Comparison of ENCODE assay signal across 8 cellular contexts in genomic region chr4:26719954-26720552, GRCh38.
DNase-seq lines count a peak whose midpoint lies in the region; ATAC-seq, FAIRE-seq and TF ChIP-seq lines count a peak whose summit lies in the region.

No MANE protein-coding gene starts in this region.

- H3F3A ChIP-seq in SU-DHL-6 (ENCODE audit: insufficient read depth) = no peaks in the 10 kb centered on the region

- H3K79me2 ChIP-seq in HCT116 (ENCODE audit: insufficient read depth, low read length) (no peaks in the 10 kb centered on the region), SU-DHL-6 (ENCODE audit: insufficient read depth, low read length) (no peaks in the 10 kb centered on the region)

- H3K9me3 ChIP-seq in HCT116 (ENCODE audit: control insufficient read depth in 1 of 2, insufficient read depth in 1 of 2, low read depth in 1 of 2, low read length in 2 of 2) (no peaks in the 10 kb centered on the region), SU-DHL-6 (ENCODE audit: insufficient read depth, low read length) (no peaks in the 10 kb centered on the region)
- H3K9me3 ChIP-seq in CD8-positive, alpha-beta memory T cell (ENCODE audit: low read length) = no peaks in the 10 kb centered on the region

- no peak overlapping the region for H2AFZ ChIP-seq in HCT116 (ENCODE audit: low read depth, low read length, poor library complexity, severe bottlenecking)
- H2AFZ ChIP-seq in SU-DHL-6 (ENCODE audit: low read depth, low read length, severe bottlenecking) = no peak overlapping the region

- BruUV-seq in HCT116 (replicated peaks; lab: Mats Ljungman, UMichigan) = no TSS peak

- no peak overlapping the region for H3K4me3 ChIP-seq in HCT116 (replicated peaks in 1 of 2; ENCODE audit: low read depth in 1 of 2, low read length in 2 of 2)
- H3K4me3 ChIP-seq in SU-DHL-6 (ENCODE audit: insufficient read depth, low read length, poor library complexity, severe bottlenecking) = no peak overlapping the region
- H3K4me3 ChIP-seq in CD8-positive, alpha-beta memory T cell (ENCODE audit: low read length) = no peak overlapping the region

- H3K36me3 ChIP-seq in HCT116 (ENCODE audit: control insufficient read depth in 1 of 2, insufficient read depth in 2 of 2, low read length in 2 of 2) = no peaks in the 10 kb centered on the region; a peak in 1 of 4 replicates
- no peaks in the 10 kb centered on the region for H3K36me3 ChIP-seq in SU-DHL-6 (ENCODE audit: low read length)
- H3K36me3 ChIP-seq in CD8-positive, alpha-beta memory T cell (ENCODE audit: insufficient read depth, low read length) = no peaks in the 10 kb centered on the region

- H3K9ac ChIP-seq in HCT116 (ENCODE audit: low read length) (no peak overlapping the region), SU-DHL-6 (ENCODE audit: low read length) (no peak overlapping the region)

- H4K20me1 ChIP-seq in HCT116 (ENCODE audit: insufficient read depth) (no peaks in the 10 kb centered on the region), SU-DHL-6 (ENCODE audit: low read depth, low read length) (no peaks in the 10 kb centered on the region)

- TF ChIP-seq CTCF in AG09319 (IDR thresholded peaks at IDR 0.05; ENCODE audit: low read depth, low read length) = peak; percentile 75
- TF ChIP-seq CTCF in HCT116 (IDR thresholded peaks at IDR 0.05 in 2 of 3, conservative IDR thresholded peaks at IDR 0.05 in 1 of 3; ENCODE audit: borderline replicate concordance in 1 of 3, insufficient read depth in 1 of 3, low read depth in 2 of 3, low read length in 2 of 3) = peak; percentile 47 to 86 (median 76); a peak in 5 of 6 replicates
- peak; percentile 67 for TF ChIP-seq CTCF in SU-DHL-6 (IDR thresholded peaks at IDR 0.05; ENCODE audit: insufficient read depth, low read length, poor library complexity, severe bottlenecking)

- no peak overlapping the region for H3K27ac Mint-ChIP-seq in CD8-positive, alpha-beta memory T cell

- CTCF ChIA-PET in HCT116 (lab: Charles Lee) = interaction anchor here (0.9 to 2.6 kb wide), 3 partner anchors 131 to 390 kb away, joined by 3 to 10 read pairs (median 4); no protein-coding TSS in a partner anchor
- CTCF ChIA-PET in CD8-positive, alpha-beta memory T cell (lab: Charles Lee) = no interaction called here

- H3K4me3 Mint-ChIP-seq in CD8-positive, alpha-beta memory T cell = no peak overlapping the region

- H3K4me1 ChIP-seq in HCT116 (ENCODE audit: control insufficient read depth in 1 of 2, insufficient read depth in 2 of 2, low read length in 2 of 2) = peaks cover 0 to 10% of the 10 kb centered on the region in 2 experiments; a peak in 2 of 4 replicates
- peaks cover 16% of the 10 kb centered on the region for H3K4me1 ChIP-seq in CD8-positive, alpha-beta memory T cell (ENCODE audit: insufficient read depth, low read length)

- H3K9me3 Mint-ChIP-seq in CD8-positive, alpha-beta memory T cell = no peaks in the 10 kb centered on the region

- peaks cover 23 to 24% (median 23%) of the 10 kb centered on the region in 3 donors for H3K4me1 Mint-ChIP-seq in CD8-positive, alpha-beta memory T cell

- peak; percentile 89 for TF ChIP-seq RAD21 in HCT116 (IDR thresholded peaks at IDR 0.05; ENCODE audit: low read depth)

- DNase-seq in AG09319 (ENCODE audit: extremely low read depth, low read depth) = no peak
- peak; percentile 8 for DNase-seq in HCT116 (ENCODE audit: low read depth, low spot score)
- DNase-seq in anterior cingulate cortex (lab: John Stamatoyannopoulos, UW) = no peak
- no peak for DNase-seq in amygdala (lab: John Stamatoyannopoulos, UW)
- no peak for DNase-seq in cerebellum (ENCODE audit: low spot score)
- DNase-seq in CD8-positive, alpha-beta memory T cell = no peak

- H3K27me3 ChIP-seq in HCT116 (ENCODE audit: insufficient read depth, low read length) (no peaks in the 10 kb centered on the region), SU-DHL-6 (ENCODE audit: low read length) (no peaks in the 10 kb centered on the region)
- no peaks in the 10 kb centered on the region for H3K27me3 ChIP-seq in CD8-positive, alpha-beta memory T cell (ENCODE audit: insufficient read depth, low read length, poor library complexity, severe bottlenecking)

- POLR2A ChIA-PET in HCT116 (lab: Charles Lee) = no interaction called here
- POLR2A ChIA-PET in CD8-positive, alpha-beta memory T cell (lab: Charles Lee) = no interaction called here

- RAD21 ChIA-PET in HCT116 (lab: Charles Lee; ENCODE audit: low non-redundant PET in 1 of 2, low total read pairs in 2 of 2, uncharacterized antibody in 2 of 2, unreplicated experiment in 2 of 2) = interaction anchor here in 1 of 2 experiments (0.6 kb wide), 1 partner anchor 302 kb away, joined by 3 read pairs; no protein-coding TSS in a partner anchor

- H3K9me2 ChIP-seq in HCT116 (ENCODE audit: insufficient read depth) = no peaks in the 10 kb centered on the region
- H3K9me2 ChIP-seq in SU-DHL-6 (replicated peaks; ENCODE audit: insufficient read depth, low read length) = no peaks in the 10 kb centered on the region

- no peaks in the 10 kb centered on the region for H3K27me3 Mint-ChIP-seq in CD8-positive, alpha-beta memory T cell

- peak; percentile 96 for FAIRE-seq in islet of Langerhans (lab: Jason Lieb, UNC)

- H3K4me2 ChIP-seq in HCT116 (ENCODE audit: low read length) (no peak overlapping the region), SU-DHL-6 (ENCODE audit: low read depth, low read length, poor library complexity, severe bottlenecking) (no peak overlapping the region)

- ATAC-seq in HCT116 = no peak

- intact Hi-C loops in HCT116 (cut with micrococcal nuclease) = loop anchor here (2.0 to 5.0 kb wide), 4 partner anchors 261 to 658 kb away; no protein-coding TSS in a partner anchor

- H3K36me3 Mint-ChIP-seq in CD8-positive, alpha-beta memory T cell = peaks cover 0 to 11% (median 4%) of the 10 kb centered on the region in 3 donors

- TF ChIP-seq POLR2A in HCT116 (IDR thresholded peaks at IDR 0.05; ENCODE audit: borderline replicate concordance, extremely low read depth, insufficient read depth, insufficient read length) = no peak

- no peak overlapping the region for H3K27ac ChIP-seq in HCT116 (ENCODE audit: low read depth, low read length)
- no peak overlapping the region for H3K27ac ChIP-seq in SU-DHL-6 (ENCODE audit: low read depth, low read length)
- H3K27ac ChIP-seq in CD8-positive, alpha-beta memory T cell (ENCODE audit: low read depth, low read length) = no peak overlapping the region

TF ChIP-seq in HCT116, 20 proteins besides CTCF, POLR2A, EP300 and RAD21 (continues in another document):
- TF ChIP-seq CEBPB (IDR thresholded peaks at IDR 0.05; ENCODE audit: low read depth) (no peak), EZH2 (IDR thresholded peaks at IDR 0.05) (no peak), JUND (IDR thresholded peaks at IDR 0.05) (no peak), EZH2phosphoT487 (IDR thresholded peaks at IDR 0.05; ENCODE audit: borderline replicate concordance) (no peak), ZNF274 (IDR thresholded peaks at IDR 0.05; ENCODE audit: low read depth, low read length) (no peak), ZBTB33 (IDR thresholded peaks at IDR 0.05; ENCODE audit: extremely low read depth, insufficient replicate concordance, low read length) (no peak), SRF (IDR thresholded peaks at IDR 0.05; ENCODE audit: low read depth) (no peak), CBX3 (IDR thresholded peaks at IDR 0.05; ENCODE audit: low read depth) (no peak), EGR1 (IDR thresholded peaks at IDR 0.05; ENCODE audit: low read depth) (no peak), SP1 (IDR thresholded peaks at IDR 0.05; ENCODE audit: low read depth) (no peak), ELF1 (IDR thresholded peaks at IDR 0.05; ENCODE audit: borderline replicate concordance, low read depth) (no peak), ATF3 (IDR thresholded peaks at IDR 0.05) (no peak), SIN3A (IDR thresholded peaks at IDR 0.05; ENCODE audit: low read depth) (no peak), ZFX (IDR thresholded peaks at IDR 0.05) (no peak), MAX (IDR thresholded peaks at IDR 0.05) (no peak), POLR2AphosphoS5 (IDR thresholded peaks at IDR 0.05; ENCODE audit: low read depth, low read length) (no peak), FOSL1 (IDR thresholded peaks at IDR 0.05; ENCODE audit: low read depth) (no peak), TCF7L2 (IDR thresholded peaks at IDR 0.05; ENCODE audit: borderline replicate concordance, extremely low read depth, insufficient read depth, insufficient read length) (no peak), YY1 (IDR thresholded peaks at IDR 0.05; ENCODE audit: extremely low read depth, insufficient replicate concordance, low read depth, low read length) (no peak)
